In genomic region chr3:187296058-187296457, GRCh38 we compare ENCODE assay signal across 17 cellular contexts. TPM values are rescaled to one million over a fixed set of nuclear protein-coding genes. Genes with fewer than 3 reads are reported as not detected.
"Had no signal": no experiment of that assay in that cellular context is flagged by ENCODE, and none has a peak within 500 bp of the region (broad histone marks: within the 10 kb centered on the region; RNA-seq: fewer than 3 reads in every experiment).

No MANE protein-coding gene starts in this region.

- H3K9me3 Mint-ChIP-seq: activated T-helper 2 cell treated with anti-CD3 and anti-CD28 coated beads, Interferon-gamma antibody, Interleukin-2, Interleukin-4, amounts not matched to agents 10 μg/mL and 5 μg/mL and 100 μg/mL, durations not matched to agents 14 hours and 24 hours and 36 hours had no signal

- DNase-seq: activated CD4-positive, alpha-beta T cell treated with anti-CD3 and anti-CD28 coated beads, Interleukin-2, amount 50 U/mL, for 48 hours; activated naive CD4-positive, alpha-beta T cell treated with anti-CD3 and anti-CD28 coated beads, Interleukin-2, amount 50 U/mL, for 16 hours; foreskin melanocyte; heart right ventricle; left cardiac atrium; lower lobe of right lung; nephron progenitor cell; right cardiac atrium; stomach; T-helper 1 cell; testis had no signal

- H3K27ac ChIP-seq: heart right ventricle, lower lobe of right lung, stomach, testis, VCaP had no signal

- H3K36me3 Mint-ChIP-seq: mesothelial cell of epicardium had no signal

- H3K27me3 ChIP-seq: heart right ventricle, stomach, testis had no signal

- H3K4me3 ChIP-seq: heart right ventricle, lower lobe of right lung, smooth muscle cell, stomach, testis had no signal

- H3K27ac Mint-ChIP-seq: activated T-helper 2 cell treated with anti-CD3 and anti-CD28 coated beads, Interferon-gamma antibody, Interleukin-2, Interleukin-4, amounts not matched to agents 10 μg/mL and 5 μg/mL and 100 μg/mL, durations not matched to agents 14 hours and 24 hours and 36 hours; mesothelial cell of epicardium; nephron progenitor cell; progenitor cell of endocrine pancreas had no signal

- H3K4me2 ChIP-seq: smooth muscle cell had no signal

- ATAC-seq: heart right ventricle, left cardiac atrium, lower lobe of right lung, right cardiac atrium had no signal

- H3K4me3 Mint-ChIP-seq: mesothelial cell of epicardium, nephron progenitor cell had no signal

- FAIRE-seq: endometrium had no signal

- H3K9me3 ChIP-seq: heart right ventricle, lower lobe of right lung, stomach, testis had no signal

- H3K36me3 ChIP-seq: heart right ventricle, lower lobe of right lung, stomach had no signal

RNA-seq across cellular contexts. Expression of gene MASP1, which starts 4.5 kb away (rescaled TPM):
- total RNA-seq: activated T-helper 2 cell treated with anti-CD3 and anti-CD28 coated beads, Interferon-gamma antibody, Interleukin-2, Interleukin-4, amounts not matched to agents 10 μg/mL and 5 μg/mL and 100 μg/mL, durations not matched to agents 14 hours and 24 hours and 36 hours had no signal
